Comparison of ENCODE assay signal across 6 cellular contexts in the genomic region with DNA sequence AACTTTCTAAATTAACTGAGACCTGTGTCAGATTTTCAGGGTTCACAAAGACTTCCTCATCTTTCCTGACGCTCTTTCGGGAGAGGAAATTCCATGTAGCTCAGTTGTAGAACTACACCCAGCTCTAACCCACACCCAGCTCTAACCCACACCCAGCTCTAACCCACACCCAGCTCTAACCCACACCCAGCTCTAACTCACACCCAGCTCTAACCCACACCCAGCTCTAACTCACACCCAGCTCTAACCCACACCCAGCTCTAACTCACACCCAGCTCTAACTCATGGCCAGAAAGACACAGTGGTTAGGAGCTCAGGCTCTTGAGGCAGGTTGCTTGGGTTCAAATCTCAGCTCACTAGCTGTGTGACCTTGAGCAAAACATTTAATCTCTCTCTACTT. TPM values are rescaled to one million over a fixed set of nuclear protein-coding genes. Genes with fewer than 3 reads are reported as not detected.
DNase-seq lines count a peak whose midpoint lies in the region; ATAC-seq, FAIRE-seq and TF ChIP-seq lines count a peak whose summit lies in the region.
"Not testable (repeated sequence)": the region's sequence is repeated elsewhere in the genome, so short reads cannot be mapped to it uniquely, and the experiment has no call there.

No MANE protein-coding gene starts in this region.

- H3K4me2 ChIP-seq in K562 (ENCODE audit: insufficient read depth, low read length): not testable (repeated sequence)

- peaks cover 30 to 47% of the 10 kb centered on the region in 2 donors for H3K4me1 Mint-ChIP-seq in immature natural killer cell
- H3K4me1 Mint-ChIP-seq in natural killer cell: peaks cover 33 to 56% of the 10 kb centered on the region in 2 donors

- H2AFZ ChIP-seq in K562 (ENCODE audit: low read depth, low read length): not testable (repeated sequence)

- not testable (repeated sequence) for H3K79me2 ChIP-seq in K562 (ENCODE audit: control insufficient read depth, insufficient read depth, low read length)

- DNase-seq in LoVo (ENCODE audit: low spot score) (peak; percentile 22), colonic mucosa (peak; percentile 58), immature natural killer cell (peak in 2 of 3 donors; percentile 23 to 26)
- not testable (repeated sequence) for DNase-seq in K562 (ENCODE audit: extremely low read depth in 1 of 4, low spot score in 3 of 4); epithelial cell of prostate (ENCODE audit: low read depth, low spot score); natural killer cell

- TF ChIP-seq POLR2A in K562 (conservative IDR thresholded peaks at IDR 0.05): not testable (repeated sequence)

- not testable (repeated sequence) for H3K4me3 ChIP-seq in K562, colonic mucosa

- POLR2A ChIA-PET in K562 (lab: Yijun Ruan, JAX): interaction anchor here (1.2 kb wide), 1 partner anchor 405 kb away, joined by 3 read pairs; no protein-coding TSS in a partner anchor

- H3K4me3 Mint-ChIP-seq in immature natural killer cell: peak overlapping the region; percentile 47 to 75 (median 65)
- peak overlapping the region; percentile 68 for H3K4me3 Mint-ChIP-seq in natural killer cell

- FAIRE-seq in K562 (lab: Jason Lieb, UNC): not testable (repeated sequence)

- in situ Hi-C loops in K562 (cut with MboI): loop anchor here (5.0 kb wide), 1 partner anchor 198 kb away; no protein-coding TSS in a partner anchor

- H3K9me3 ChIP-seq in K562 (replicated peaks; ENCODE audit: control insufficient read depth, insufficient read depth, low read depth, low read length); colonic mucosa: not testable (repeated sequence)

- not testable (repeated sequence) for H4K20me1 ChIP-seq in K562 (replicated peaks; ENCODE audit: control insufficient read depth, insufficient read depth, low read length)

- H3K36me3 Mint-ChIP-seq in immature natural killer cell, natural killer cell: not testable (repeated sequence)

- not testable (repeated sequence) for H3K9me1 ChIP-seq in K562 (ENCODE audit: control insufficient read depth, insufficient read depth, low read length)

- not testable (repeated sequence) for H3K27me3 Mint-ChIP-seq in immature natural killer cell (ENCODE audit: low read depth in 3 of 3); natural killer cell (ENCODE audit: low read depth in 2 of 2)

- TF ChIP-seq RAD21 in K562 (CRISPR knock-in tag; conservative IDR thresholded peaks at IDR 0.05 in 1 of 2, IDR thresholded peaks at IDR 0.05 in 1 of 2): not testable (repeated sequence)

- TF ChIP-seq EP300 in K562 (IDR thresholded peaks at IDR 0.05; ENCODE audit: low read length): not testable (repeated sequence)

- CTCF ChIA-PET in K562 (lab: Yijun Ruan, JAX; ENCODE audit: low intra/inter-chr PET ratio): not testable (repeated sequence)

- not testable (repeated sequence) for ATAC-seq in K562
- ATAC-seq in natural killer cell: peak in 2 of 3 donors; percentile 62 to 72

- not testable (repeated sequence) for BruUV-seq in K562 (replicated peaks; lab: Mats Ljungman, UMichigan)

- not testable (repeated sequence) for TF ChIP-seq CTCF in K562 (IDR thresholded peaks at IDR 0.05 in 2 of 3, conservative IDR thresholded peaks at IDR 0.05 in 1 of 3; ENCODE audit: insufficient read depth in 2 of 3, low read depth in 1 of 3, low read length in 3 of 3); colonic mucosa (IDR thresholded peaks at IDR 0.05); natural killer cell (IDR thresholded peaks at IDR 0.05)

- H3K27ac Mint-ChIP-seq in immature natural killer cell (peak overlapping the region; percentile 0 to 83 (median 64)), natural killer cell (peak overlapping the region; percentile 67 to 72)

- not testable (repeated sequence) for H3K36me3 ChIP-seq in K562 (ENCODE audit: control insufficient read depth, insufficient read depth, low read length); colonic mucosa

- H3K4me1 ChIP-seq in K562 (replicated peaks in 1 of 2; ENCODE audit: control insufficient read depth in 2 of 2, insufficient read depth in 2 of 2, low read length in 2 of 2); colonic mucosa: not testable (repeated sequence)

- intact Hi-C loops in K562 (cut with micrococcal nuclease); colonic mucosa (cut with DNase I): not testable (repeated sequence)
- intact Hi-C loops in natural killer cell (cut with micrococcal nuclease): loop anchor here (10.0 kb wide), 1 partner anchor 256 kb away; no protein-coding TSS in a partner anchor

- not testable (repeated sequence) for H3K9me3 Mint-ChIP-seq in immature natural killer cell, natural killer cell

- not testable (repeated sequence) for H3K9ac ChIP-seq in K562 (ENCODE audit: insufficient read depth in 1 of 2, low read depth in 2 of 2, low read length in 2 of 2); colonic mucosa (ENCODE audit: low read depth in 2 of 2, low read length in 2 of 2)

- not testable (repeated sequence) for H3K27ac ChIP-seq in K562 (ENCODE audit: extremely low read depth, low read depth, low read length)
- H3K27ac ChIP-seq in colonic mucosa: peak overlapping the region; percentile 80
- peak overlapping the region; percentile 45 for H3K27ac ChIP-seq in epithelial cell of prostate

- peaks cover 20 to 36% of the 10 kb centered on the region in 2 experiments for H3K27me3 ChIP-seq in K562 (ENCODE audit: control insufficient read depth in 2 of 2, insufficient read depth in 2 of 2, low read length in 2 of 2)
- not testable (repeated sequence) for H3K27me3 ChIP-seq in colonic mucosa

- WGBS in K562 (ENCODE audit: insufficient coverage, low coverage, missing lambda C conversion rate): 4% methylated on average over 2 of the region's 2 CpGs

TF ChIP-seq in K562, 482 proteins besides CTCF, POLR2A, EP300 and RAD21:
- TF ChIP-seq, protein P1, sequence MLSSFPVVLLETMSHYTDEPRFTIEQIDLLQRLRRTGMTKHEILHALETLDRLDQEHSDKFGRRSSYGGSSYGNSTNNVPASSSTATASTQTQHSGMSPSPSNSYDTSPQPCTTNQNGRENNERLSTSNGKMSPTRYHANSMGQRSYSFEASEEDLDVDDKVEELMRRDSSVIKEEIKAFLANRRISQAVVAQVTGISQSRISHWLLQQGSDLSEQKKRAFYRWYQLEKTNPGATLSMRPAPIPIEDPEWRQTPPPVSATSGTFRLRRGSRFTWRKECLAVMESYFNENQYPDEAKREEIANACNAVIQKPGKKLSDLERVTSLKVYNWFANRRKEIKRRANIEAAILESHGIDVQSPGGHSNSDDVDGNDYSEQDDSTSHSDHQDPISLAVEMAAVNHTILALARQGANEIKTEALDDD (IDR thresholded peaks at IDR 0.05): peak; percentile 33; the same call in 1 of the 2 replicates
TF ChIP-seq in K562: peak in this region for 1; not testable (repeated sequence) for 481.

RNA-seq across cellular contexts. Expression of a gene that starts 14.1 kb away (rescaled TPM):
- total RNA-seq in K562 (2011; cell fraction: chromatin; rRNA removed; ENCODE audit: low replicate concordance): 99.6 and 192 TPM in 2 replicates
- 45.0 and 54.6 TPM in 2 replicates for total RNA-seq in K562 (2011; cell fraction: nucleolus; rRNA removed)
- total RNA-seq in K562 (2011; cell fraction: nucleoplasm; rRNA removed): 105 and 159 TPM in 2 replicates
- 19.0 and 19.7 TPM in 2 replicates for total RNA-seq in K562 (2014; rRNA removed)
- total RNA-seq in K562 (2014; rRNA removed; fragmentation: Illumina TruSeq; extraction: Trizol): 31.2 and 32.8 TPM in 2 replicates
- 29.7 and 33.1 TPM in 2 replicates for total RNA-seq in K562 (2015; rRNA removed; fragmentation: Illumina TruSeq; extraction: Trizol)
- 35.9 and 38.7 TPM in 2 replicates for total RNA-seq in K562 (2021)
- 32.1 and 39.1 TPM in 2 replicates for polyA plus RNA-seq in K562 (2011; rRNA removed)
- polyA plus RNA-seq in K562 (2011; cell fraction: cytosol; rRNA removed): 31.9 and 38.3 TPM in 2 replicates
- 64.3 and 72.5 TPM in 2 replicates for polyA plus RNA-seq in K562 (2011; cell fraction: nucleus; rRNA removed)
- 25.9 and 36.4 TPM in 2 replicates for polyA plus RNA-seq in K562 (2012)
- polyA plus RNA-seq in K562 (2014; fragmentation: Illumina TruSeq; extraction: Trizol): 34.5 and 40.5 TPM in 2 replicates
- 10 to 100 TPM in 1 of 2 experiments, 1 to 10 TPM in 1; 6.7 to 10.1 TPM for polyA plus RNA-seq in K562 (2014; fragmentation: Nextera tagmentation; extraction: Ambion mirVana)
- polyA plus RNA-seq in K562 (2014; rRNA removed): 36.3 and 38.0 TPM in 2 replicates
- polyA minus RNA-seq in K562 (2011; rRNA and poly(A)+ RNA removed): 39.2 and 45.5 TPM in 2 replicates
- polyA minus RNA-seq in K562 (2011; cell fraction: cytosol; rRNA and poly(A)+ RNA removed): 17.7 and 22.1 TPM in 2 replicates
- 27.6 and 40.3 TPM in 2 replicates for polyA minus RNA-seq in K562 (2011; cell fraction: nucleus; rRNA and poly(A)+ RNA removed)
- 10 to 100 TPM; 70.3 to 70.5 TPM for total RNA-seq in colonic mucosa
- polyA plus RNA-seq in immature natural killer cell: 10 to 100 TPM in 2 of 3 donors, 1 to 10 TPM in 1; 7.4 to 21.6 (median 17.9) TPM
- total RNA-seq in natural killer cell: 100 to 1,000 TPM; 105 to 107 (median 107) TPM
